16 cellular contexts compared by ENCODE assay signal in genomic region chr1:116483481-116484309, GRCh38.
DNase-seq lines count a peak whose midpoint lies in the region; ATAC-seq, FAIRE-seq and TF ChIP-seq lines count a peak whose summit lies in the region.
"Had no signal": no experiment of that assay in that cellular context is flagged by ENCODE, and none has a peak within 500 bp of the region (broad histone marks: within the 10 kb centered on the region; RNA-seq: fewer than 3 reads in every experiment).

No MANE protein-coding gene starts in this region.

- no peak overlapping the region for H2BK5ac ChIP-seq in trophoblast cell (ENCODE audit: low read depth, low read length, poor library complexity)

- H4K91ac ChIP-seq in trophoblast cell (ENCODE audit: low read depth, low read length): peak overlapping the region; percentile 16

- BruUV-seq in K562 (replicated peaks; lab: Mats Ljungman, UMichigan): no TSS peak

- H3K4ac ChIP-seq in trophoblast cell (ENCODE audit: low read depth, low read length): no peak overlapping the region

- no peak for TF ChIP-seq RAD21 in K562 (CRISPR knock-in tag; conservative IDR thresholded peaks at IDR 0.05 in 1 of 2, IDR thresholded peaks at IDR 0.05 in 1 of 2)

- no peak overlapping the region for H3K4me2 ChIP-seq in K562 (ENCODE audit: insufficient read depth, low read length)
- no peak overlapping the region for H3K4me2 ChIP-seq in hepatocyte
- no peak overlapping the region for H3K4me2 ChIP-seq in trophoblast cell (ENCODE audit: low read length)

- H3K14ac ChIP-seq in trophoblast cell (ENCODE audit: low read length): no peak overlapping the region

- peak overlapping the region; percentile 21 for H2AK5ac ChIP-seq in trophoblast cell (ENCODE audit: low read length)

- H3K4me1 ChIP-seq in K562 (replicated peaks in 1 of 2; ENCODE audit: control insufficient read depth in 2 of 2, insufficient read depth in 2 of 2, low read length in 2 of 2) (peaks cover 11 to 16% of the 10 kb centered on the region in 2 experiments; a peak in 3 of 5 replicates), hepatocyte (ENCODE audit: insufficient read depth) (peaks cover 42% of the 10 kb centered on the region), trophoblast cell (ENCODE audit: control insufficient read depth in 1 of 2, insufficient read depth in 2 of 2, low read length in 2 of 2) (peaks cover 4 to 11% of the 10 kb centered on the region in 2 experiments)
- H3K4me1 ChIP-seq: uterus had no signal

- H3K9ac ChIP-seq in K562 (ENCODE audit: insufficient read depth in 1 of 2, low read depth in 2 of 2, low read length in 2 of 2): peak overlapping the region in 1 of 2 experiments; percentile 3; a peak in 2 of 4 replicates
- H3K9ac ChIP-seq in trophoblast cell (ENCODE audit: low read length): no peak overlapping the region

- H3K27ac ChIP-seq in K562 (ENCODE audit: extremely low read depth, low read depth, low read length) (no peak overlapping the region), hepatocyte (peak overlapping the region; percentile 80), trophoblast cell (ENCODE audit: low read depth, low read length) (no peak overlapping the region)
- H3K27ac ChIP-seq: esophagus muscularis mucosa, sigmoid colon, uterus had no signal

- H4K8ac ChIP-seq in trophoblast cell (ENCODE audit: low read depth, low read length): no peak overlapping the region

- no peak for TF ChIP-seq POLR2A in K562 (conservative IDR thresholded peaks at IDR 0.05)

- intact Hi-C loops in K562 (cut with micrococcal nuclease): loop anchor here (2.0 kb wide), 1 partner anchor 75 kb away; no protein-coding TSS in a partner anchor

- H3K9me2 ChIP-seq in hepatocyte (replicated peaks; ENCODE audit: insufficient read depth): no peaks in the 10 kb centered on the region

- no peak overlapping the region for H3K23ac ChIP-seq in trophoblast cell (ENCODE audit: low read length)

- H2BK120ac ChIP-seq in trophoblast cell (ENCODE audit: insufficient read depth, low read length, poor library complexity): peak overlapping the region; percentile 5

- no peak overlapping the region for H2BK12ac ChIP-seq in trophoblast cell (ENCODE audit: low read length)

- H3K9me3 ChIP-seq in K562 (replicated peaks; ENCODE audit: control insufficient read depth, insufficient read depth, low read depth, low read length) (no peaks in the 10 kb centered on the region), hepatocyte (ENCODE audit: low read depth) (no peaks in the 10 kb centered on the region), trophoblast cell (ENCODE audit: insufficient read depth, low read depth, low read length) (no peaks in the 10 kb centered on the region)
- H3K9me3 ChIP-seq: esophagus muscularis mucosa, sigmoid colon, uterus had no signal

- H3K27me3 ChIP-seq in K562 (ENCODE audit: control insufficient read depth in 2 of 2, insufficient read depth in 2 of 2, low read length in 2 of 2) (no peaks in the 10 kb centered on the region; a peak in 1 of 5 replicates), hepatocyte (no peaks in the 10 kb centered on the region), trophoblast cell (ENCODE audit: insufficient read depth, low read length) (no peaks in the 10 kb centered on the region)
- H3K27me3 ChIP-seq: sigmoid colon, uterus had no signal

- H3K4me3 ChIP-seq in K562 (no peak overlapping the region), hepatocyte (no peak overlapping the region), trophoblast cell (ENCODE audit: low read depth, low read length) (no peak overlapping the region)
- H3K4me3 ChIP-seq: esophagus muscularis mucosa, sigmoid colon, uterus had no signal

- no peaks in the 10 kb centered on the region for H3K9me1 ChIP-seq in K562 (ENCODE audit: control insufficient read depth, insufficient read depth, low read length)

- in situ Hi-C loops in K562 (cut with MboI): loop anchor here (5.0 kb wide), 1 partner anchor 121 kb away; no protein-coding TSS in a partner anchor

- H2AFZ ChIP-seq in K562 (ENCODE audit: low read depth, low read length): peak overlapping the region; percentile 49
- H2AFZ ChIP-seq in hepatocyte: no peak overlapping the region
- H2AFZ ChIP-seq in trophoblast cell (ENCODE audit: insufficient read depth, low read length, poor library complexity): no peak overlapping the region

- no peaks in the 10 kb centered on the region for H3K79me2 ChIP-seq in K562 (ENCODE audit: control insufficient read depth, insufficient read depth, low read length)
- peaks cover 16% of the 10 kb centered on the region for H3K79me2 ChIP-seq in hepatocyte
- H3K79me2 ChIP-seq in trophoblast cell (ENCODE audit: control insufficient read depth, insufficient read depth, low read length, poor library complexity): no peaks in the 10 kb centered on the region

- POLR2A ChIA-PET in K562 (lab: Yijun Ruan, JAX): interaction anchor here (0.6 to 1.9 kb wide), 11 partner anchors 10 to 1104 kb away, joined by 3 to 16 read pairs (median 3); no protein-coding TSS in a partner anchor

- H3K36me3 ChIP-seq in K562 (ENCODE audit: control insufficient read depth, insufficient read depth, low read length) (no peaks in the 10 kb centered on the region), hepatocyte (replicated peaks; ENCODE audit: insufficient read depth, low read depth) (no peaks in the 10 kb centered on the region), trophoblast cell (ENCODE audit: control insufficient read depth in 1 of 2, insufficient read depth in 2 of 2, low read length in 2 of 2) (no peaks in the 10 kb centered on the region)
- H3K36me3 ChIP-seq: esophagus muscularis mucosa, sigmoid colon, uterus had no signal

- H4K12ac ChIP-seq in trophoblast cell (ENCODE audit: low read depth, low read length): no peak overlapping the region

- no peak overlapping the region for H3K18ac ChIP-seq in trophoblast cell (ENCODE audit: low read length)

- peak in 66 of 76 experiments; percentile 8 to 78 (median 52) for DNase-seq in HUDEP-2 (lab: John Stamatoyannopoulos, UW; ENCODE audit: unreplicated experiment in 76 of 76)
- peak in 2 of 4 experiments; percentile 48 to 69 for DNase-seq in K562 (ENCODE audit: extremely low read depth in 1 of 4, low spot score in 3 of 4)
- DNase-seq in hepatocyte (ENCODE audit: low spot score): peak; percentile 69
- DNase-seq in trophoblast cell: no peak
- DNase-seq in DMS53 (lab: John Stamatoyannopoulos, UW): no peak
- DNase-seq: activated CD8-positive, alpha-beta memory T cell treated with anti-CD3 and anti-CD28 coated beads for 24 hours; aorta; sigmoid colon; stimulated activated CD4-positive, alpha-beta T cell treated with anti-CD3 and anti-CD28 coated beads, Interleukin-4, amount 100 ng/mL, for 4 hours; uterus had no signal

- FAIRE-seq in K562 (lab: Jason Lieb, UNC): peak; percentile 60
- FAIRE-seq: GM18507 had no signal

- H4K20me1 ChIP-seq in K562 (replicated peaks; ENCODE audit: control insufficient read depth, insufficient read depth, low read length) (no peaks in the 10 kb centered on the region), hepatocyte (ENCODE audit: insufficient read depth, poor library complexity, severe bottlenecking) (no peaks in the 10 kb centered on the region)

- peak; percentile 37 for ATAC-seq in K562
- no peak for ATAC-seq in HG03175 (IDR thresholded peaks at IDR 0.05; ENCODE audit: unreplicated experiment)
- no peak for ATAC-seq in GM18907 (IDR thresholded peaks at IDR 0.05; ENCODE audit: unreplicated experiment)
- ATAC-seq in GM18867 (IDR thresholded peaks at IDR 0.05; ENCODE audit: unreplicated experiment): no peak
- ATAC-seq: left lobe of liver had no signal

- TF ChIP-seq CTCF in K562 (IDR thresholded peaks at IDR 0.05 in 2 of 3, conservative IDR thresholded peaks at IDR 0.05 in 1 of 3; ENCODE audit: insufficient read depth in 2 of 3, low read depth in 1 of 3, low read length in 3 of 3) (no peak), hepatocyte (IDR thresholded peaks at IDR 0.05; ENCODE audit: poor library complexity) (no peak)

- CTCF ChIA-PET in K562 (lab: Yijun Ruan, JAX; ENCODE audit: low intra/inter-chr PET ratio): interaction anchor here (0.7 to 4.6 kb wide), 6 partner anchors 16 to 345 kb away, joined by 3 to 74 read pairs (median 17); no protein-coding TSS in a partner anchor

- peaks cover 2% of the 10 kb centered on the region for H3K79me1 ChIP-seq in trophoblast cell (ENCODE audit: low read length)

- no peak for TF ChIP-seq EP300 in K562 (IDR thresholded peaks at IDR 0.05; ENCODE audit: low read length)

- WGBS in K562 (ENCODE audit: insufficient coverage, low coverage, missing lambda C conversion rate): 26% methylated on average over 11 of the region's 11 CpGs
- 69% methylated on average over 11 of the region's 11 CpGs for WGBS in hepatocyte (ENCODE audit: low lambda C conversion rate, missing lambda C conversion rate)
- no CpG with 5 or more reads among the region's 11 CpGs for WGBS in trophoblast cell (ENCODE audit: extremely low coverage, insufficient coverage, insufficient read length)

TF ChIP-seq in K562, 482 proteins besides CTCF, POLR2A, EP300 and RAD21 (continues in another document):
- TF ChIP-seq CREM (IDR thresholded peaks at IDR 0.05; ENCODE audit: low read depth): peak; percentile 62
- peak; percentile 21; the same call in 1 of the 2 replicates for TF ChIP-seq CREB1 (IDR thresholded peaks at IDR 0.05)
- TF ChIP-seq CREB1 (CRISPR knock-in tag; IDR thresholded peaks at IDR 0.05): no peak
- 0 out of 4 replicates have a peak, but pooled peaks of 1 of the 2 experiments have one; percentile 2 for TF ChIP-seq RCOR1 (IDR thresholded peaks at IDR 0.05; ENCODE audit: borderline replicate concordance in 1 of 2, low read depth in 2 of 2, low read length in 2 of 2)
- no peak; the same call in 1 of the 2 replicates for TF ChIP-seq DPF2 (IDR thresholded peaks at IDR 0.05)
- TF ChIP-seq ZNF695 (CRISPR knock-in tag; IDR thresholded peaks at IDR 0.05): no peak
- 0 out of 2 replicates have a peak, but pooled peaks have one; percentile 56 for TF ChIP-seq ZKSCAN1 (IDR thresholded peaks at IDR 0.05; ENCODE audit: low read depth, low read length)
- no peak for TF ChIP-seq ZNF324 (CRISPR knock-in tag; IDR thresholded peaks at IDR 0.05)
- peak; percentile 53 for TF ChIP-seq CBFA2T2 (conservative IDR thresholded peaks at IDR 0.05)
- peak in 1 of 2 experiments; percentile 51; a peak in 1 of 4 replicates for TF ChIP-seq KDM1A (IDR thresholded peaks at IDR 0.05)
- TF ChIP-seq HDAC6 (IDR thresholded peaks at IDR 0.05; ENCODE audit: low read depth, low read length): no peak

Comparison
In these comparisons a context has a peak if more than half of its experiments do, and no peak if none do; other contexts are left out.
1. DNase-seq: peak in HUDEP-2 (66 of 76) and hepatocyte (single experiment); none in trophoblast cell (0 of 2) and DMS53 (single experiment).